In the genomic region with DNA sequence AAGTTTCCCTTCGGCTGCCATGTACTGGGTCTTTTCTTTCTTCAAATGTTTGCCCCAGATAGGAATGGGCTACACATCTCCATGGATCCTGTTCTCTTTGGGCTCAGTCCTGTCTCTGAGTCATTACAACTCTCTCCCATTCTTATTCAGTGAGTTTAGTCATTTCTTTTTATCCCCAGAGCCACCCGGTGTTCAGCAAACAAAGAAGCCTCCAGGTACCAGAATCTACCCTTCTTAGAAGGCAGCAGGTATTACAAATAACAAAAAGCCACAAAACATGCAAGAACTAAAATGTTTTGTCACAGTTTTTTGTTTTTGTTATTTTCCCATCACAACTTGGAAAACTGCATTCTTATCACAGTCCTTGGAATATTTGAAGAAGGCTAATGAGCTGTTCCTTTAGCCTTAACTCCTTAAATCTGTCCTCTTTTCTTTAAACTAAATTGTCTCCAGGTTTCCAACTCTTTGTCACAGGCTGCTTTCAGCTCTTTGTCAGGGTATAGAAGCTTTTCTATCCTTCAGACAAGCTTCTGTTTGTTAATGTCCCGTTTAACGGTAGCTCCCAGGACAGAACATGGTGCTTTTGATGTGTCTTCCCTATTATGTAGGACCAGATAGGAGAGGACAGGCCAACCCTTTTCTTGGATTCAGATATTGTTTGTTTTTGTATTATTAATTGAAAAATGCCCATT, we compare ENCODE assay signal across 1 cellular context.
TF ChIP-seq lines count a peak whose summit lies in the region.

No MANE protein-coding gene starts in this region.

TF ChIP-seq in GM23338, 12 proteins besides CTCF, POLR2A, EP300 and RAD21:
- TF ChIP-seq, protein P1, sequence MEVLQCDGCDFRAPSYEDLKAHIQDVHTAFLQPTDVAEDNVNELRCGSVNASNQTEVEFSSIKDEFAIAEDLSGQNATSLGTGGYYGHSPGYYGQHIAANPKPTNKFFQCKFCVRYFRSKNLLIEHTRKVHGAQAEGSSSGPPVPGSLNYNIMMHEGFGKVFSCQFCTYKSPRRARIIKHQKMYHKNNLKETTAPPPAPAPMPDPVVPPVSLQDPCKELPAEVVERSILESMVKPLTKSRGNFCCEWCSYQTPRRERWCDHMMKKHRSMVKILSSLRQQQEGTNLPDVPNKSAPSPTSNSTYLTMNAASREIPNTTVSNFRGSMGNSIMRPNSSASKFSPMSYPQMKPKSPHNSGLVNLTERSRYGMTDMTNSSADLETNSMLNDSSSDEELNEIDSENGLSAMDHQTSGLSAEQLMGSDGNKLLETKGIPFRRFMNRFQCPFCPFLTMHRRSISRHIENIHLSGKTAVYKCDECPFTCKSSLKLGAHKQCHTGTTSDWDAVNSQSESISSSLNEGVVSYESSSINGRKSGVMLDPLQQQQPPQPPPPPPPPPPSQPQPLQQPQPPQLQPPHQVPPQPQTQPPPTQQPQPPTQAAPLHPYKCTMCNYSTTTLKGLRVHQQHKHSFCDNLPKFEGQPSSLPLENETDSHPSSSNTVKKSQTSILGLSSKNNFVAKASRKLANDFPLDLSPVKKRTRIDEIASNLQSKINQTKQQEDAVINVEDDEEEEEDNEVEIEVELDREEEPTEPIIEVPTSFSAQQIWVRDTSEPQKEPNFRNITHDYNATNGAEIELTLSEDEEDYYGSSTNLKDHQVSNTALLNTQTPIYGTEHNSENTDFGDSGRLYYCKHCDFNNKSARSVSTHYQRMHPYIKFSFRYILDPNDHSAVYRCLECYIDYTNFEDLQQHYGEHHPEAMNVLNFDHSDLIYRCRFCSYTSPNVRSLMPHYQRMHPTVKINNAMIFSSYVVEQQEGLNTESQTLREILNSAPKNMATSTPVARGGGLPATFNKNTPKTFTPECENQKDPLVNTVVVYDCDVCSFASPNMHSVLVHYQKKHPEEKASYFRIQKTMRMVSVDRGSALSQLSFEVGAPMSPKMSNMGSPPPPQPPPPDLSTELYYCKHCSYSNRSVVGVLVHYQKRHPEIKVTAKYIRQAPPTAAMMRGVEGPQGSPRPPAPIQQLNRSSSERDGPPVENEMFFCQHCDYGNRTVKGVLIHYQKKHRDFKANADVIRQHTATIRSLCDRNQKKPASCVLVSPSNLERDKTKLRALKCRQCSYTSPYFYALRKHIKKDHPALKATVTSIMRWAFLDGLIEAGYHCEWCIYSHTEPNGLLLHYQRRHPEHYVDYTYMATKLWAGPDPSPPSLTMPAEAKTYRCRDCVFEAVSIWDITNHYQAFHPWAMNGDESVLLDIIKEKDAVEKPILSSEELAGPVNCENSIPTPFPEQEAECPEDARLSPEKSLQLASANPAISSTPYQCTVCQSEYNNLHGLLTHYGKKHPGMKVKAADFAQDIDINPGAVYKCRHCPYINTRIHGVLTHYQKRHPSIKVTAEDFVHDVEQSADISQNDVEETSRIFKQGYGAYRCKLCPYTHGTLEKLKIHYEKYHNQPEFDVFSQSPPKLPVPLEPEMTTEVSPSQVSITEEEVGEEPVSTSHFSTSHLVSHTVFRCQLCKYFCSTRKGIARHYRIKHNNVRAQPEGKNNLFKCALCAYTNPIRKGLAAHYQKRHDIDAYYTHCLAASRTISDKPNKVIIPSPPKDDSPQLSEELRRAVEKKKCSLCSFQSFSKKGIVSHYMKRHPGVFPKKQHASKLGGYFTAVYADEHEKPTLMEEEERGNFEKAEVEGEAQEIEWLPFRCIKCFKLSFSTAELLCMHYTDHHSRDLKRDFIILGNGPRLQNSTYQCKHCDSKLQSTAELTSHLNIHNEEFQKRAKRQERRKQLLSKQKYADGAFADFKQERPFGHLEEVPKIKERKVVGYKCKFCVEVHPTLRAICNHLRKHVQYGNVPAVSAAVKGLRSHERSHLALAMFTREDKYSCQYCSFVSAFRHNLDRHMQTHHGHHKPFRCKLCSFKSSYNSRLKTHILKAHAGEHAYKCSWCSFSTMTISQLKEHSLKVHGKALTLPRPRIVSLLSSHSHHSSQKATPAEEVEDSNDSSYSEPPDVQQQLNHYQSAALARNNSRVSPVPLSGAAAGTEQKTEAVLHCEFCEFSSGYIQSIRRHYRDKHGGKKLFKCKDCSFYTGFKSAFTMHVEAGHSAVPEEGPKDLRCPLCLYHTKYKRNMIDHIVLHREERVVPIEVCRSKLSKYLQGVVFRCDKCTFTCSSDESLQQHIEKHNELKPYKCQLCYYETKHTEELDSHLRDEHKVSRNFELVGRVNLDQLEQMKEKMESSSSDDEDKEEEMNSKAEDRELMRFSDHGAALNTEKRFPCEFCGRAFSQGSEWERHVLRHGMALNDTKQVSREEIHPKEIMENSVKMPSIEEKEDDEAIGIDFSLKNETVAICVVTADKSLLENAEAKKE (CRISPR knock-in tag; IDR thresholded peaks at IDR 0.05): peak; percentile 75
- TF ChIP-seq EZH2phosphoT487 (IDR thresholded peaks at IDR 0.05; ENCODE audit: unreplicated experiment): no peak
